ENCODE assay signal across 16 cellular contexts in the genomic region with DNA sequence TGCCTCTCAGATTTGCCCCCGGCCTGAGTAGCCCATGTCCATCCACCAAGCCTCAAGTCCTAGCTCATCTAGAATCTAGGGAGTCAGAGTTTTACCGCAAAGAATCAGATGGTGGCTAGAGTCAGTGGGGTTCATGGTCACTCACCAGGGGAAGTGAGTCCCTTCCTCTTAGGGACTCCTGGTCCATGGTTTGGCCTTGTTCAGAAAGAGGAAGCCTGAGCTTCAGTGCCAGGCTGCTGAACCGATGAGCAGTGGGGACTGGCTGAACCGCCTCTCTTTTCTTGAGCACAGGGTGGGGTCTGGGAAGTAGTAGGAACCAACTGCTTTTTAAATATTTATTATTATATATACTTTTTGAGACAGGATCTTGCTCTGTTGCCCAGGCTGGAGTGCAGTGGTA.
"Had no signal": no experiment of that assay in that cellular context is flagged by ENCODE, and none has a peak within 500 bp of the region (broad histone marks: within the 10 kb centered on the region; RNA-seq: fewer than 3 reads in every experiment).

No MANE protein-coding gene starts in this region.

- H3K27me3 Mint-ChIP-seq: activated naive CD8-positive, alpha-beta T cell treated with anti-CD3 and anti-CD28 coated beads, Interleukin-2, amount 10 ng/mL, durations not matched to agents 7 days and 5 days had no signal

- H3K27ac Mint-ChIP-seq: activated naive CD8-positive, alpha-beta T cell treated with anti-CD3 and anti-CD28 coated beads, Interleukin-2, amount 10 ng/mL, durations not matched to agents 7 days and 5 days; activated T-helper 1 cell treated with anti-CD3 and anti-CD28 coated beads, Interleukin-12 subunit alpha, Interleukin-12 subunit beta, Interleukin-2, Interleukin-4 antibody, amounts not matched to agents 30 ng/mL and 10 ng/mL and 1 ng/mL, durations not matched to agents 14 hours and 24 hours and 36 hours; brain; naive B cell; stimulated activated memory B cell treated with anti-CD40 and anti-IgM and Interleukin-4, amounts not matched to agents 10 μg/mL and 1 μg/mL and 100 μg/mL, for 72 hours had no signal

- ATAC-seq: esophagus mucosa; left colon; stimulated activated memory B cell treated with anti-CD40 and anti-IgM and Interleukin-4, amounts not matched to agents 10 μg/mL and 1 μg/mL and 100 μg/mL, for 72 hours had no signal

- H3K9me3 Mint-ChIP-seq: activated naive CD8-positive, alpha-beta T cell treated with anti-CD3 and anti-CD28 coated beads, Interleukin-2, amount 10 ng/mL, durations not matched to agents 7 days and 5 days; activated T-helper 1 cell treated with anti-CD3 and anti-CD28 coated beads, Interleukin-12 subunit alpha, Interleukin-12 subunit beta, Interleukin-2, Interleukin-4 antibody, amounts not matched to agents 30 ng/mL and 10 ng/mL and 1 ng/mL, durations not matched to agents 14 hours and 24 hours and 36 hours; brain; naive B cell; stimulated activated memory B cell treated with anti-CD40 and anti-IgM and Interleukin-4, amounts not matched to agents 10 μg/mL and 1 μg/mL and 100 μg/mL, for 72 hours had no signal

- H3K9me3 ChIP-seq: colonic mucosa, tibial artery, uterus had no signal

- DNase-seq: activated CD4-positive, alpha-beta T cell treated with anti-CD3 and anti-CD28 coated beads, Interleukin-2, amount 50 U/mL, for 1 hour; activated CD4-positive, CD25-positive, alpha-beta regulatory T cell; activated CD8-positive, alpha-beta memory T cell treated with anti-CD3 and anti-CD28 coated beads for 24 hours; activated naive CD8-positive, alpha-beta T cell treated with anti-CD3 and anti-CD28 coated beads, Interleukin-2, amount 10 ng/mL, durations not matched to agents 7 days and 5 days; central memory CD4-positive, alpha-beta T cell; colonic mucosa; left colon; naive B cell; stimulated activated CD4-positive, alpha-beta T cell treated with anti-CD3 and anti-CD28 coated beads, Interleukin-2, amount 100 ng/mL, for 48 hours; tibial artery; uterus had no signal

- H3K4me1 ChIP-seq: colonic mucosa, uterus had no signal

- H3K4me3 ChIP-seq: colonic mucosa, lung, tibial artery, uterus had no signal

- H3K4me1 Mint-ChIP-seq: activated naive CD8-positive, alpha-beta T cell treated with anti-CD3 and anti-CD28 coated beads, Interleukin-2, amount 10 ng/mL, durations not matched to agents 7 days and 5 days; stimulated activated memory B cell treated with anti-CD40 and anti-IgM and Interleukin-4, amounts not matched to agents 10 μg/mL and 1 μg/mL and 100 μg/mL, for 72 hours had no signal

- H3K4me3 Mint-ChIP-seq: activated naive CD8-positive, alpha-beta T cell treated with anti-CD3 and anti-CD28 coated beads, Interleukin-2, amount 10 ng/mL, durations not matched to agents 7 days and 5 days; activated T-helper 1 cell treated with anti-CD3 and anti-CD28 coated beads, Interleukin-12 subunit alpha, Interleukin-12 subunit beta, Interleukin-2, Interleukin-4 antibody, amounts not matched to agents 30 ng/mL and 10 ng/mL and 1 ng/mL, durations not matched to agents 14 hours and 24 hours and 36 hours; brain; stimulated activated memory B cell treated with anti-CD40 and anti-IgM and Interleukin-4, amounts not matched to agents 10 μg/mL and 1 μg/mL and 100 μg/mL, for 72 hours had no signal

- H3K27me3 ChIP-seq: colonic mucosa, tibial artery, uterus had no signal

- H3K36me3 ChIP-seq: colonic mucosa, uterus had no signal

- H3K27ac ChIP-seq: colonic mucosa, tibial artery, uterus had no signal

- H3K36me3 Mint-ChIP-seq: activated naive CD8-positive, alpha-beta T cell treated with anti-CD3 and anti-CD28 coated beads, Interleukin-2, amount 10 ng/mL, durations not matched to agents 7 days and 5 days; brain; naive B cell; stimulated activated memory B cell treated with anti-CD40 and anti-IgM and Interleukin-4, amounts not matched to agents 10 μg/mL and 1 μg/mL and 100 μg/mL, for 72 hours had no signal
